In genomic region chr12:54280401-54281260, GRCh38 we compare ENCODE assay signal across 1 cellular context.
A peak's percentile ranks its signal among the peaks of the same experiment; 100 is the strongest.
TF ChIP-seq lines count a peak whose summit lies in the region.

HNRNPA1 (plus strand) TSS chr12:54280726; CDS start chr12:54280808, 82 bp downstream.

TF ChIP-seq in K562, 482 proteins besides CTCF, POLR2A, EP300 and RAD21 (continued from another document):
- TF ChIP-seq E2F8 (IDR thresholded peaks at IDR 0.05; ENCODE audit: low read depth, partially characterized antibody) (peak; percentile 6), KAT7 (CRISPR knock-in tag; IDR thresholded peaks at IDR 0.05; ENCODE audit: borderline replicate concordance) (0 out of 2 replicates have a peak, but pooled peaks have one; percentile 21), CBX8 (IDR thresholded peaks at IDR 0.05; ENCODE audit: borderline replicate concordance, extremely low read depth, low read depth, low read length, poor library complexity, severe bottlenecking) (no peak), TRIM25 (IDR thresholded peaks at IDR 0.05; ENCODE audit: borderline replicate concordance) (no peak), HSF4 (CRISPR knock-in tag; IDR thresholded peaks at IDR 0.05; ENCODE audit: borderline replicate concordance) (peak; percentile 29; the same call in 1 of the 2 replicates), HNRNPL (IDR thresholded peaks at IDR 0.05; ENCODE audit: low read depth, low read length) (peak; percentile 75), ELF2 (CRISPR knock-in tag; IDR thresholded peaks at IDR 0.05) (no peak), SMAD1 (IDR thresholded peaks at IDR 0.05; ENCODE audit: low read depth, low read length, partially characterized antibody) (peak; percentile 98), LARP7 (IDR thresholded peaks at IDR 0.05) (peak; percentile 25; the same call in 1 of the 2 replicates), GTF2F1 (IDR thresholded peaks at IDR 0.05; ENCODE audit: low read depth, low read length) (peak; percentile 94), FOXP1 (CRISPR knock-in tag; IDR thresholded peaks at IDR 0.05) (peak; percentile 37; the same call in 1 of the 2 replicates), NFXL1 (CRISPR knock-in tag; IDR thresholded peaks at IDR 0.05) (no peak; the same call in 1 of the 2 replicates), POLR3G (IDR thresholded peaks at IDR 0.05; ENCODE audit: extremely low read depth, insufficient read length, insufficient replicate concordance) (no peak), ZKSCAN1 (IDR thresholded peaks at IDR 0.05; ENCODE audit: low read depth, low read length) (no peak), ESRRB (CRISPR knock-in tag; IDR thresholded peaks at IDR 0.05; ENCODE audit: borderline replicate concordance) (no peak), CBX3 (IDR thresholded peaks at IDR 0.05; ENCODE audit: borderline replicate concordance in 1 of 2, low read length in 2 of 2) (peak in 1 of 2 experiments; percentile 7; a peak in 2 of 3 replicates), TARDBP (IDR thresholded peaks at IDR 0.05) (0 out of 2 replicates have a peak, but pooled peaks have one; percentile 80), ZNF778 (CRISPR knock-in tag; IDR thresholded peaks at IDR 0.05) (no peak), ZNF717 (CRISPR knock-in tag; IDR thresholded peaks at IDR 0.05) (0 out of 2 replicates have a peak, but pooled peaks have one; percentile 46), ZBTB1 (CRISPR knock-in tag; IDR thresholded peaks at IDR 0.05; ENCODE audit: borderline replicate concordance, low read depth) (no peak; the same call in 1 of the 2 replicates), MEIS2 (IDR thresholded peaks at IDR 0.05; ENCODE audit: partially characterized antibody) (peak; percentile 94), CREB3L1 (IDR thresholded peaks at IDR 0.05; ENCODE audit: borderline replicate concordance, low read depth) (no peak; the same call in 1 of the 2 replicates), KDM4B (IDR thresholded peaks at IDR 0.05; ENCODE audit: borderline replicate concordance in 2 of 2, low read depth in 1 of 2) (peak in 1 of 2 experiments; percentile 52; a peak in 1 of 4 replicates), CCAR2 (IDR thresholded peaks at IDR 0.05; ENCODE audit: low read depth, low read length) (no peak), LEF1 (IDR thresholded peaks at IDR 0.05) (peak; percentile 74; the same call in 1 of the 2 replicates), NELFE (IDR thresholded peaks at IDR 0.05; ENCODE audit: insufficient read depth, insufficient read length) (peak; percentile 87), HEY1 (CRISPR knock-in tag; IDR thresholded peaks at IDR 0.05; ENCODE audit: borderline replicate concordance) (peak; percentile 25; the same call in 1 of the 2 replicates), GTF2E2 (tag; IDR thresholded peaks at IDR 0.05) (peak; percentile 92; the same call in 1 of the 2 replicates), ARID4B (CRISPR knock-in tag; IDR thresholded peaks at IDR 0.05) (peak; percentile 74; the same call in 1 of the 2 replicates), FOXK2 (conservative IDR thresholded peaks at IDR 0.05 in 1 of 2, IDR thresholded peaks at IDR 0.05 in 1 of 2; ENCODE audit: low read depth in 2 of 2) (peak; percentile 4 to 85; a peak in 3 of 4 replicates), TAF1 (IDR thresholded peaks at IDR 0.05; ENCODE audit: control insufficient read depth, extremely low read depth, insufficient read depth, low read length, severe bottlenecking) (peak; percentile 98)
